Comparison of ENCODE assay signal across 1 cellular context in the genomic region with DNA sequence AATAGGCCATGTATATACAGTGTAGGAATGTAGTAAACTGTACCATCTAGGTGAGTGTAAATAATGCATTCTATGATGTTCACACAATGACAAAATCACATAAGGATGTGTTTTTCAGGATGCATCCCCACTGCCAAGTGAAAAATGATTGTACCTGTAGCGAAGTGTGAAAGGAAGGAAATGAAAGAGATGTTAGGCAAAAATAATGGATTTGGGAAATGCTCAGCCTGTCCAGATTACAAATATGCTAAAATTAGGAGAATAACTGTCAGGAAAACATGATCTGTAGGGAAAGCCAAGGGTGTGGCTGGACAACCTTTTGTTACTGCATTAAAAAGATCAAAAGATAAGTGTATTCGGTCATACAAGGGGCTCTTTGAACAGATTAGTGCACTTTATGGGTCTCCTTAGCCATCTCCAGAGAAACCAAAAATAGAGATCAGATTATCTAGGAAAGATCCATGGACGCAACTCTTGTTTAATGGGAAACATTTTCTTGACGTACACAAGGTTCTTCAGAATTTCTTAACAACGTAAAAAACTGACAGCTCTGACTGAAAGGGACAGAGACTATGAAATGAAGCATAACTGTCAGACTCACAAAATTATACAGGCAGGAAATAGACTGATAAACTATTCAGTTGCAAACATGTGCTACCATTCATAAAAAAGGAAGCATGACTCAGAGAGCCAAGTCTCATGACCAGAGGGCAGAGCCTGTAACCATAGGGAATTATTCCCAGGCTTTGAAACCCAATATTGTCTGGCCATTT.
TF ChIP-seq lines count a peak whose summit lies in the region.

No MANE protein-coding gene starts in this region.

TF ChIP-seq in GM12878, 131 proteins besides CTCF, POLR2A, EP300 and RAD21:
- TF ChIP-seq CHD1 (IDR thresholded peaks at IDR 0.05; ENCODE audit: low read depth, low read length) (no peak), ZNF217 (IDR thresholded peaks at IDR 0.05) (no peak), BRCA1 (IDR thresholded peaks at IDR 0.05; ENCODE audit: low read depth, low read length) (no peak), CBX5 (IDR thresholded peaks at IDR 0.05; ENCODE audit: low read depth) (no peak), NR2C2 (IDR thresholded peaks at IDR 0.05; ENCODE audit: borderline replicate concordance, control insufficient read depth, insufficient read length, low read depth) (no peak), PAX5 (IDR thresholded peaks at IDR 0.05; ENCODE audit: borderline replicate concordance, low read depth, low read length) (no peak), ATF7 (IDR thresholded peaks at IDR 0.05; ENCODE audit: low read depth) (no peak), ZBED1 (IDR thresholded peaks at IDR 0.05; ENCODE audit: borderline replicate concordance) (no peak)
- TF ChIP-seq, protein P1, sequence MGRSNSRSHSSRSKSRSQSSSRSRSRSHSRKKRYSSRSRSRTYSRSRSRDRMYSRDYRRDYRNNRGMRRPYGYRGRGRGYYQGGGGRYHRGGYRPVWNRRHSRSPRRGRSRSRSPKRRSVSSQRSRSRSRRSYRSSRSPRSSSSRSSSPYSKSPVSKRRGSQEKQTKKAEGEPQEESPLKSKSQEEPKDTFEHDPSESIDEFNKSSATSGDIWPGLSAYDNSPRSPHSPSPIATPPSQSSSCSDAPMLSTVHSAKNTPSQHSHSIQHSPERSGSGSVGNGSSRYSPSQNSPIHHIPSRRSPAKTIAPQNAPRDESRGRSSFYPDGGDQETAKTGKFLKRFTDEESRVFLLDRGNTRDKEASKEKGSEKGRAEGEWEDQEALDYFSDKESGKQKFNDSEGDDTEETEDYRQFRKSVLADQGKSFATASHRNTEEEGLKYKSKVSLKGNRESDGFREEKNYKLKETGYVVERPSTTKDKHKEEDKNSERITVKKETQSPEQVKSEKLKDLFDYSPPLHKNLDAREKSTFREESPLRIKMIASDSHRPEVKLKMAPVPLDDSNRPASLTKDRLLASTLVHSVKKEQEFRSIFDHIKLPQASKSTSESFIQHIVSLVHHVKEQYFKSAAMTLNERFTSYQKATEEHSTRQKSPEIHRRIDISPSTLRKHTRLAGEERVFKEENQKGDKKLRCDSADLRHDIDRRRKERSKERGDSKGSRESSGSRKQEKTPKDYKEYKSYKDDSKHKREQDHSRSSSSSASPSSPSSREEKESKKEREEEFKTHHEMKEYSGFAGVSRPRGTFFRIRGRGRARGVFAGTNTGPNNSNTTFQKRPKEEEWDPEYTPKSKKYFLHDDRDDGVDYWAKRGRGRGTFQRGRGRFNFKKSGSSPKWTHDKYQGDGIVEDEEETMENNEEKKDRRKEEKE (IDR thresholded peaks at IDR 0.05) = no peak
- TF ChIP-seq, protein P2, sequence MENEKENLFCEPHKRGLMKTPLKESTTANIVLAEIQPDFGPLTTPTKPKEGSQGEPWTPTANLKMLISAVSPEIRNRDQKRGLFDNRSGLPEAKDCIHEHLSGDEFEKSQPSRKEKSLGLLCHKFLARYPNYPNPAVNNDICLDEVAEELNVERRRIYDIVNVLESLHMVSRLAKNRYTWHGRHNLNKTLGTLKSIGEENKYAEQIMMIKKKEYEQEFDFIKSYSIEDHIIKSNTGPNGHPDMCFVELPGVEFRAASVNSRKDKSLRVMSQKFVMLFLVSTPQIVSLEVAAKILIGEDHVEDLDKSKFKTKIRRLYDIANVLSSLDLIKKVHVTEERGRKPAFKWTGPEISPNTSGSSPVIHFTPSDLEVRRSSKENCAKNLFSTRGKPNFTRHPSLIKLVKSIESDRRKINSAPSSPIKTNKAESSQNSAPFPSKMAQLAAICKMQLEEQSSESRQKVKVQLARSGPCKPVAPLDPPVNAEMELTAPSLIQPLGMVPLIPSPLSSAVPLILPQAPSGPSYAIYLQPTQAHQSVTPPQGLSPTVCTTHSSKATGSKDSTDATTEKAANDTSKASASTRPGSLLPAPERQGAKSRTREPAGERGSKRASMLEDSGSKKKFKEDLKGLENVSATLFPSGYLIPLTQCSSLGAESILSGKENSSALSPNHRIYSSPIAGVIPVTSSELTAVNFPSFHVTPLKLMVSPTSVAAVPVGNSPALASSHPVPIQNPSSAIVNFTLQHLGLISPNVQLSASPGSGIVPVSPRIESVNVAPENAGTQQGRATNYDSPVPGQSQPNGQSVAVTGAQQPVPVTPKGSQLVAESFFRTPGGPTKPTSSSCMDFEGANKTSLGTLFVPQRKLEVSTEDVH (IDR thresholded peaks at IDR 0.05; ENCODE audit: low read depth, partially characterized antibody) = no peak
TF ChIP-seq in GM12878: peak in this region for 0.
